In the genomic region with DNA sequence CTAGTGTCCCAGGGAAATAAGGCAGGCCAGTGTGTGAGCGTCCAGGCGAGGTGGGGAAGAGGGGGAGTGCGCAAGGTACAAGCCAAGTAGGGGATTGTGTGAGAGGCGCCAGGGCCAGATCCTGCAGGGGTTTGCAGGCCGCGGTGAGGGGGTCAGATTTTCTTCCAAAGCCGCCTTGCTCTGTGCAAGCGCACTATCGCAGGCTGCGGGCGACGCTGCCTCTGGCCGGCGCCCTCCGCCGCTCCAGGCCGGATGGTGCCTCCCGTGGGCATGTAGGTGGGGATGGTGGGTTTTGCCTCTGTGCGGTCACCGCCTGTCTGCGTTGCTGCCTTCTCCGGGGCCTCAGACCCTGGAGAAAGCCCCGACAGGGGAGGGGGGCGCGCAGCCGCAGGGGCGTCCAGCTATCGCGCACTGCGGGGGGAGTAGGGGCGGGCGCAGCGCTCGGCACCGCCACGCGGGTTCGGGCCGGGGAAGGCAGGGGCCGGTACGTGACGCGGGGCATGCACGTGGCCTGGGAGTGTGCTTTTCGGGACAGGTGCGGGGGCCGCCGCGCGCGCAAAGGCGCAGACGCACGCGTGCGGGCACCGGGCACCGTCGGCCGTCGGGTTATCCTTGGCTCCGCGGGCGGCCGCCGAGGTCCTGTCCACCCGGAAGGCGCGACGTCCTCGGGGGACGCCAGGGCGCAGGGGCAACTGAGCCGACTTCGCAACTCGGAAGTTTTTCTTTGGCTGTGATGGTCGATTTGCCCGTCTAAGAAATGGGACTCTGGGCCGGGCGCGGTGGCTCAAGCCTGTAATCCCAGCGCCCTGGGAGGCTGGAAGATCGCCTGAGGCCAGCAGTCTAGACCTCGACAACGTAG, we compare ENCODE assay signal across 8 cellular contexts. TPM values are rescaled to one million over a fixed set of nuclear protein-coding genes. Genes with fewer than 3 reads are reported as not detected.
A peak's percentile ranks its signal among the peaks of the same experiment; 100 is the strongest.
DNase-seq lines count a peak whose midpoint lies in the region; ATAC-seq and TF ChIP-seq lines count a peak whose summit lies in the region.

No MANE protein-coding gene starts in this region.

- TF ChIP-seq RAD21 in Ishikawa (IDR thresholded peaks at IDR 0.05; ENCODE audit: low read depth) = no peak

- H3K4me1 Mint-ChIP-seq in stimulated activated naive CD8-positive, alpha-beta T cell treated with anti-CD3 and anti-CD28 coated beads, Interleukin-15, amount 100 ng/mL, for 72 hours = peaks cover 33% of the 10 kb centered on the region

- peak overlapping the region; percentile 39 for H3K4me3 ChIP-seq in endocrine pancreas (ENCODE audit: control insufficient read depth, insufficient read depth, low read length)
- peak overlapping the region; percentile 68 for H3K4me3 ChIP-seq in mononuclear cell (ENCODE audit: low read length)

- H3K4me1 ChIP-seq in endocrine pancreas (ENCODE audit: control insufficient read depth, insufficient read depth, low read length) = peaks cover 16% of the 10 kb centered on the region
- peaks cover 32% of the 10 kb centered on the region for H3K4me1 ChIP-seq in mononuclear cell (ENCODE audit: insufficient read depth, low read length)

- H3K27me3 ChIP-seq in endocrine pancreas (ENCODE audit: control insufficient read depth, insufficient read depth, low read length) (no peaks in the 10 kb centered on the region), mononuclear cell (ENCODE audit: insufficient read depth, low read length) (no peaks in the 10 kb centered on the region)

- H3K9ac ChIP-seq in endocrine pancreas (ENCODE audit: control insufficient read depth, insufficient read depth, low read length) = peak overlapping the region; percentile 90

- H3K27ac Mint-ChIP-seq in stimulated activated naive CD8-positive, alpha-beta T cell treated with anti-CD3 and anti-CD28 coated beads, Interleukin-15, amount 100 ng/mL, for 72 hours = peak overlapping the region; percentile 99

- peaks cover 5% of the 10 kb centered on the region for H3K36me3 ChIP-seq in endocrine pancreas (ENCODE audit: control insufficient read depth, insufficient read depth, low read length)

- H3K27me3 Mint-ChIP-seq in stimulated activated naive CD8-positive, alpha-beta T cell treated with anti-CD3 and anti-CD28 coated beads, Interleukin-15, amount 100 ng/mL, for 72 hours = no peaks in the 10 kb centered on the region

- peak overlapping the region; percentile 84 to 94 for H3K4me3 Mint-ChIP-seq in stimulated activated naive CD8-positive, alpha-beta T cell treated with anti-CD3 and anti-CD28 coated beads, Interleukin-15, amount 100 ng/mL, for 72 hours

- ATAC-seq in stimulated activated naive CD8-positive, alpha-beta T cell treated with anti-CD3 and anti-CD28 coated beads, Interleukin-15, amount 100 ng/mL, for 72 hours = peak; percentile 13

- H3K9me3 ChIP-seq in endocrine pancreas (ENCODE audit: control insufficient read depth, low read length) (no peaks in the 10 kb centered on the region), mononuclear cell (ENCODE audit: low read depth, low read length) (no peaks in the 10 kb centered on the region)

- DNase-seq in AG08396 (ENCODE audit: low spot score) (peak; percentile 35), COLO829 (ENCODE audit: low spot score) (no peak), inferior parietal cortex (ENCODE audit: extremely low spot score) (no peak)
- DNase-seq in activated CD8-positive, alpha-beta memory T cell treated with anti-CD3 and anti-CD28 coated beads for 24 hours = peak; percentile 87
- DNase-seq in stimulated activated naive CD8-positive, alpha-beta T cell treated with anti-CD3 and anti-CD28 coated beads, Interleukin-15, amount 100 ng/mL, for 72 hours = peak; percentile 50 to 59

- TF ChIP-seq EP300 in Ishikawa (IDR thresholded peaks at IDR 0.05; ENCODE audit: borderline replicate concordance) = no peak

- H3K9me3 Mint-ChIP-seq in stimulated activated naive CD8-positive, alpha-beta T cell treated with anti-CD3 and anti-CD28 coated beads, Interleukin-15, amount 100 ng/mL, for 72 hours = no peaks in the 10 kb centered on the region

TF ChIP-seq in Ishikawa, 13 proteins besides CTCF, POLR2A, EP300 and RAD21:
- no peak for TF ChIP-seq CEBPB (IDR thresholded peaks at IDR 0.05)
- TF ChIP-seq, protein P1, sequence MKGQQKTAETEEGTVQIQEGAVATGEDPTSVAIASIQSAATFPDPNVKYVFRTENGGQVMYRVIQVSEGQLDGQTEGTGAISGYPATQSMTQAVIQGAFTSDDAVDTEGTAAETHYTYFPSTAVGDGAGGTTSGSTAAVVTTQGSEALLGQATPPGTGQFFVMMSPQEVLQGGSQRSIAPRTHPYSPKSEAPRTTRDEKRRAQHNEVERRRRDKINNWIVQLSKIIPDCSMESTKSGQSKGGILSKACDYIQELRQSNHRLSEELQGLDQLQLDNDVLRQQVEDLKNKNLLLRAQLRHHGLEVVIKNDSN (IDR thresholded peaks at IDR 0.05) = no peak
- no peak for TF ChIP-seq TEAD4 (IDR thresholded peaks at IDR 0.05)
- TF ChIP-seq, protein P2, sequence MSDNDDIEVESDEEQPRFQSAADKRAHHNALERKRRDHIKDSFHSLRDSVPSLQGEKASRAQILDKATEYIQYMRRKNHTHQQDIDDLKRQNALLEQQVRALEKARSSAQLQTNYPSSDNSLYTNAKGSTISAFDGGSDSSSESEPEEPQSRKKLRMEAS (IDR thresholded peaks at IDR 0.05) = peak; percentile 38; the same call in 1 of the 2 replicates
- TF ChIP-seq ZBTB7A (IDR thresholded peaks at IDR 0.05; ENCODE audit: low read depth) = no peak
- TF ChIP-seq NFIC (IDR thresholded peaks at IDR 0.05) = peak; percentile 25; the same call in 1 of the 2 replicates
- no peak for TF ChIP-seq TAF1 (IDR thresholded peaks at IDR 0.05; ENCODE audit: low read depth)

RNA-seq across cellular contexts. Expression of a gene that starts 1.1 kb away (rescaled TPM):
- total RNA-seq in mononuclear cell = 143 TPM

Comparison
In these comparisons a context has a peak if more than half of its experiments do, and no peak if none do; other contexts are left out.
1. DNase-seq: peak in AG08396 (single experiment), activated CD8-positive, alpha-beta memory T cell treated with anti-CD3 and anti-CD28 coated beads for 24 hours (single experiment) and stimulated activated naive CD8-positive, alpha-beta T cell treated with anti-CD3 and anti-CD28 coated beads, Interleukin-15, amount 100 ng/mL, for 72 hours (2 of 2); none in COLO829 (single experiment) and inferior parietal cortex (single experiment).